ENCODE assay signal across 8 cellular contexts in the genomic region with DNA sequence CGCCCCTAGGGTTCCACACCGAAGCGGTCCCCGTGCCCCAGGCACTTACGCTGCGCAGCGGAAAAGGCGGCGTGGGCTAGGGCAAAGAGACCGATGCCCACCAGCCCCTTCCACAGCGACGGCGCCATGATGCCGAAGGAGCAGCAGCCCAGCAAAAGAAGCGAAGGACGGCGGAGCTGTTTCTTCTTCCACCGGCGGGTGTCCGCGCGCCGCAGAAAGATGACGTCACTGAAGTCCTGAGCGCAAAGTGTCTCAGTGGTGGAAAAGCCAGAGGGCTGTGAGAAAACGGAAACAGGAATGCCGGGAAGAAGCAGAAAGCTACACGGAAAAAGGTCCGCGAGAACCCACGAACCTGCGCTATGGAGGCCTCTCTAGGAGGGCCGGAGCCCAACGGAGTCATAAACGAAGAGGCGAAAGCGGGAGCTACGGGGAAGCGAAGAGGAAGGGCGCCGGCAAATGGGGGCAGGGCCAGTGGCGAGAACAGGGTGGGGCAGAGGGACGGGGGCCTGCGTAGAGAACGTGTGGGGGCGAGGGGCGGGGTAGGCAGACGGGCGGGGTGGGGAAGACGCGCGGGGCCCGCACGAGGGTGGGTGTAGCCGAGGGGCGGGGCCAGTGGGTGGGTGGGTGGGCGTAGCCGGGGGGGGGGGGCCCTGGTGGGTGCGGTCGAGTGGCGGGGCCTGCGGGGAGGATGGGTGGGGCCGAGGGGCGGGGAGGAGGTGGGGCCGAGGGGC.
DNase-seq lines count a peak whose midpoint lies in the region; ATAC-seq and TF ChIP-seq lines count a peak whose summit lies in the region.

A gene (minus strand): TSS at position 441 of the 731 bp plus-strand sequence. CDS start 313 bp downstream, at position 128.

- no peak for TF ChIP-seq CTCF in choroid plexus epithelial cell (conservative IDR thresholded peaks at IDR 0.05; ENCODE audit: low read depth, low read length)

- peak within 1 kb of the TSS; percentile 89 for H3K4me3 ChIP-seq in choroid plexus epithelial cell (ENCODE audit: low read depth, low read length)

- peak; percentile 94 for DNase-seq in AG20443 (ENCODE audit: low spot score)
- peak; percentile 67 for DNase-seq in GM19238 (ENCODE audit: insufficient read length, low spot score)
- DNase-seq in NCI-H524 (lab: John Stamatoyannopoulos, UW): peak; percentile 85 to 92
- DNase-seq in activated CD4-positive, alpha-beta T cell treated with anti-CD3 and anti-CD28 coated beads for 4 hours: peak; percentile 78 to 86
- DNase-seq in choroid plexus epithelial cell (ENCODE audit: low read depth): peak; percentile 88
- peak; percentile 81 for DNase-seq in kidney tubule cell (ENCODE audit: low spot score)
- DNase-seq in stimulated activated CD4-positive, alpha-beta T cell treated with anti-CD3 and anti-CD28 coated beads, Interleukin-1b, Interleukin-23, amount 100 ng/mL, for 1 hour (ENCODE audit: low read depth in 2 of 2): peak; percentile 52 to 59

- ATAC-seq in HG03439 (IDR thresholded peaks at IDR 0.05; ENCODE audit: unreplicated experiment): peak; percentile 85

Comparison
In these comparisons a context has a peak if more than half of its experiments do, and no peak if none do; other contexts are left out.
1. Peak in every context shown above with its lines: DNase-seq, ATAC-seq and H3K4me3 ChIP-seq.